ENCODE assay signal across 9 cellular contexts in genomic region chr3:33074217-33075067, GRCh38. TPM values are rescaled to one million over a fixed set of nuclear protein-coding genes. Genes with fewer than 3 reads are reported as not detected.
DNase-seq lines count a peak whose midpoint lies in the region; ATAC-seq, FAIRE-seq and TF ChIP-seq lines count a peak whose summit lies in the region.
"Had no signal": no experiment of that assay in that cellular context is flagged by ENCODE, and none has a peak within 500 bp of the region (broad histone marks: within the 10 kb centered on the region; RNA-seq: fewer than 3 reads in every experiment).

No MANE protein-coding gene starts in this region.

- TF ChIP-seq EP300 in Ishikawa (IDR thresholded peaks at IDR 0.05; ENCODE audit: borderline replicate concordance): no peak
- TF ChIP-seq EP300 in gastroesophageal sphincter (IDR thresholded peaks at IDR 0.05): no peak

- H3K4me3 ChIP-seq in SJSA1 (no peak overlapping the region), gastroesophageal sphincter (no peak overlapping the region), pancreas (no peak overlapping the region)
- H3K4me3 ChIP-seq: skin epidermis had no signal

- peak; percentile 31 to 64 for DNase-seq in NCI-H524 (lab: John Stamatoyannopoulos, UW)
- DNase-seq in NCI-H524 treated with DMSO at 0.1 percent for 48 hours (lab: John Stamatoyannopoulos, UW): no peak
- DNase-seq in SJSA1 (ENCODE audit: low read depth in 1 of 2, low spot score in 2 of 2): peak; percentile 33 to 66
- DNase-seq in activated naive CD4-positive, alpha-beta T cell treated with Interleukin-2 at 50 U/mL for 16 hours: peak; percentile 75
- peak in 3 of 6 donors; percentile 26 to 40 (median 35) for DNase-seq in pancreas
- no peak for DNase-seq in NCI-H1048 (lab: John Stamatoyannopoulos, UW)

- 43 to 52% methylated on average over 8 of the region's 13 CpGs for WGBS in gastroesophageal sphincter (ENCODE audit: low coverage in 1 of 2), 2 donors
- WGBS in pancreas, 2 donors: 67% methylated on average over 13 of the region's 13 CpGs

- no peaks in the 10 kb centered on the region for H3K4me1 ChIP-seq in SJSA1 (replicated peaks)
- H3K4me1 ChIP-seq in gastroesophageal sphincter: peaks cover 0 to 12% (median 0%) of the 10 kb centered on the region in 3 donors
- no peaks in the 10 kb centered on the region for H3K4me1 ChIP-seq in pancreas

- peak; percentile 36 for ATAC-seq in gastroesophageal sphincter
- ATAC-seq in pancreas: peak; percentile 68 to 92 (median 86)

- H3K9me3 ChIP-seq in SJSA1 (replicated peaks) (no peaks in the 10 kb centered on the region), gastroesophageal sphincter (no peaks in the 10 kb centered on the region), pancreas (no peaks in the 10 kb centered on the region)

- no peak for FAIRE-seq in pancreas (lab: Jason Lieb, UNC)

- TF ChIP-seq POLR2A in gastroesophageal sphincter (IDR thresholded peaks at IDR 0.05): no peak

- H3K27me3 ChIP-seq in SJSA1 (replicated peaks) (no peaks in the 10 kb centered on the region), gastroesophageal sphincter (no peaks in the 10 kb centered on the region), pancreas (no peaks in the 10 kb centered on the region)

- intact Hi-C loops in pancreas (cut with DNase I): no loop called here

- peaks cover 11% of the 10 kb centered on the region for H3K36me3 ChIP-seq in SJSA1
- peaks cover 0 to 32% of the 10 kb centered on the region in 2 donors for H3K36me3 ChIP-seq in gastroesophageal sphincter
- H3K36me3 ChIP-seq in pancreas: no peaks in the 10 kb centered on the region

- TF ChIP-seq RAD21 in Ishikawa (IDR thresholded peaks at IDR 0.05; ENCODE audit: low read depth): peak; percentile 77

- TF ChIP-seq CTCF in gastroesophageal sphincter (IDR thresholded peaks at IDR 0.05) (peak; percentile 62 to 85 (median 66)), pancreas (IDR thresholded peaks at IDR 0.05) (peak; percentile 53 to 71 (median 66))

- H3K27ac ChIP-seq in SJSA1 (no peak overlapping the region), gastroesophageal sphincter (no peak overlapping the region), pancreas (no peak overlapping the region)
- H3K27ac ChIP-seq: skin epidermis had no signal

TF ChIP-seq in Ishikawa, 13 proteins besides CTCF, POLR2A, EP300 and RAD21:
- TF ChIP-seq ZBTB7A (IDR thresholded peaks at IDR 0.05; ENCODE audit: low read depth) (no peak), CREB1 (IDR thresholded peaks at IDR 0.05; ENCODE audit: low read depth) (no peak), CEBPB (IDR thresholded peaks at IDR 0.05) (no peak), EGR1 (IDR thresholded peaks at IDR 0.05) (no peak), TCF12 (IDR thresholded peaks at IDR 0.05; ENCODE audit: low read depth) (no peak), FOXM1 (IDR thresholded peaks at IDR 0.05; ENCODE audit: borderline replicate concordance, low read depth) (no peak), MAX (IDR thresholded peaks at IDR 0.05) (no peak), YY1 (IDR thresholded peaks at IDR 0.05; ENCODE audit: low read depth) (no peak), TAF1 (IDR thresholded peaks at IDR 0.05; ENCODE audit: low read depth) (no peak), TEAD4 (IDR thresholded peaks at IDR 0.05) (no peak), USF1 (IDR thresholded peaks at IDR 0.05) (no peak)
TF ChIP-seq in Ishikawa: peak in this region for 0.

RNA-seq across cellular contexts. Expression of gene GLB1, which starts 22.5 kb away (rescaled TPM):
- total RNA-seq in SJSA1 (2014; rRNA removed; shearing (Covaris generic)): 38.7 and 48.2 TPM in 2 replicates
- total RNA-seq in gastroesophageal sphincter (10 to 100 TPM; 30.2 to 38.0 (median 35.7) TPM), pancreas (10 to 100 TPM; 18.0 to 47.0 (median 27.7) TPM)
- polyA plus RNA-seq in pancreas: 10 to 100 TPM in 1 of 2 donors, 1 to 10 TPM in 1; 5.5 to 21.2 TPM

RNA-seq across cellular contexts. Expression of gene TMPPE, which starts 22.5 kb away (rescaled TPM):
- total RNA-seq in SJSA1 (2014; rRNA removed; shearing (Covaris generic)): 0.69 and 1.7 TPM in 2 replicates
- total RNA-seq in gastroesophageal sphincter (1 to 10 TPM; 7.0 to 9.8 (median 8.6) TPM), pancreas (1 to 10 TPM; 2.8 to 6.7 (median 3.8) TPM)
- polyA plus RNA-seq in pancreas: under 1 TPM; 0.26 to 0.76 TPM

RNA-seq across cellular contexts. Expression of gene CRTAP, which starts 39.4 kb away (rescaled TPM):
- total RNA-seq in SJSA1 (2014; rRNA removed; shearing (Covaris generic)): 116 and 189 TPM in 2 replicates
- total RNA-seq in gastroesophageal sphincter: 100 to 1,000 TPM; 189 to 358 (median 292) TPM
- 10 to 100 TPM; 18.2 to 71.0 (median 33.5) TPM for total RNA-seq in pancreas
- polyA plus RNA-seq in pancreas: 10 to 100 TPM; 17.6 to 22.3 TPM

Comparison
In these comparisons a context has a peak if more than half of its experiments do, and no peak if none do; other contexts are left out.
1. DNase-seq: peak in NCI-H524 (2 of 2), SJSA1 (2 of 2) and activated naive CD4-positive, alpha-beta T cell treated with Interleukin-2 at 50 U/mL for 16 hours (single experiment); none in NCI-H524 treated with DMSO at 0.1 percent for 48 hours (single experiment) and NCI-H1048 (single experiment).